Comparison of ENCODE assay signal across 26 cellular contexts in genomic region chr7:3569643-3570042, GRCh38.
"Had no signal": no experiment of that assay in that cellular context is flagged by ENCODE, and none has a peak within 500 bp of the region (broad histone marks: within the 10 kb centered on the region; RNA-seq: fewer than 3 reads in every experiment).

No MANE protein-coding gene starts in this region.

- H3K27ac Mint-ChIP-seq: activated B cell treated with CpG ODN at 0.5 μM for 24 hours; activated CD4-positive, alpha-beta T cell treated with anti-CD3 and anti-CD28 coated beads, Interleukin-2, amount 10 ng/mL, durations not matched to agents 24 days and 14 days; activated CD8-positive, alpha-beta memory T cell treated with anti-CD3 and anti-CD28 coated beads, Interleukin-2, amount 10 ng/mL, durations not matched to agents 7 days and 5 days; activated naive CD4-positive, alpha-beta T cell treated with anti-CD3 and anti-CD28 coated beads, Interleukin-2, amount 50 U/mL, for 24 hours; activated T-cell treated with anti-CD3 and anti-CD28 coated beads, Interleukin-2, amount 50 U/mL, for 24 hours; activated T-helper 1 cell treated with anti-CD3 and anti-CD28 coated beads, Interleukin-12 subunit alpha, Interleukin-12 subunit beta, Interleukin-2, Interleukin-4 antibody, amounts not matched to agents 30 ng/mL and 10 ng/mL and 1 ng/mL, durations not matched to agents 14 hours and 24 hours and 36 hours; T-cell had no signal

- FAIRE-seq: TTC549 had no signal

- H3K9me3 Mint-ChIP-seq: activated B cell treated with CpG ODN at 0.5 μM for 24 hours; activated CD4-positive, alpha-beta T cell treated with anti-CD3 and anti-CD28 coated beads, Interleukin-2, amount 10 ng/mL, durations not matched to agents 24 days and 14 days; activated naive CD4-positive, alpha-beta T cell treated with anti-CD3 and anti-CD28 coated beads, Interleukin-2, amount 50 U/mL, for 24 hours; activated T-cell treated with anti-CD3 and anti-CD28 coated beads, Interleukin-2, amount 50 U/mL, for 24 hours; activated T-helper 1 cell treated with anti-CD3 and anti-CD28 coated beads, Interleukin-12 subunit alpha, Interleukin-12 subunit beta, Interleukin-2, Interleukin-4 antibody, amounts not matched to agents 30 ng/mL and 10 ng/mL and 1 ng/mL, durations not matched to agents 14 hours and 24 hours and 36 hours; T-cell had no signal

- H3K27me3 Mint-ChIP-seq: activated CD4-positive, alpha-beta T cell treated with anti-CD3 and anti-CD28 coated beads, Interleukin-2, amount 10 ng/mL, durations not matched to agents 24 days and 14 days; activated CD8-positive, alpha-beta memory T cell treated with anti-CD3 and anti-CD28 coated beads, Interleukin-2, amount 10 ng/mL, durations not matched to agents 7 days and 5 days; activated naive CD4-positive, alpha-beta T cell treated with anti-CD3 and anti-CD28 coated beads, Interleukin-2, amount 50 U/mL, for 24 hours had no signal

- H3K36me3 Mint-ChIP-seq: activated CD8-positive, alpha-beta memory T cell treated with anti-CD3 and anti-CD28 coated beads, Interleukin-2, amount 10 ng/mL, durations not matched to agents 7 days and 5 days; activated naive CD4-positive, alpha-beta T cell treated with anti-CD3 and anti-CD28 coated beads, Interleukin-2, amount 50 U/mL, for 24 hours; T-cell had no signal

- H3K36me3 ChIP-seq: breast epithelium had no signal

- ATAC-seq: activated CD8-positive, alpha-beta memory T cell treated with anti-CD3 and anti-CD28 coated beads, Interleukin-2, amount 10 ng/mL, durations not matched to agents 7 days and 5 days; T-cell had no signal

- H3K4me1 ChIP-seq: breast epithelium had no signal

- H3K4me1 Mint-ChIP-seq: activated B cell treated with CpG ODN at 0.5 μM for 24 hours had no signal

- H3K4me3 ChIP-seq: breast epithelium had no signal

- H3K9me3 ChIP-seq: breast epithelium had no signal

- DNase-seq: activated B cell treated with CpG ODN at 0.5 μM for 24 hours; activated CD4-positive, alpha-beta T cell treated with anti-CD3 and anti-CD28 coated beads for 1 hour; activated CD4-positive, alpha-beta T cell treated with anti-CD3 and anti-CD28 coated beads, Interleukin-2, amount 10 ng/mL, durations not matched to agents 24 days and 14 days; activated CD4-positive, alpha-beta T cell treated with anti-CD3 and anti-CD28 coated beads, Interleukin-2, amount 50 U/mL, for 48 hours; activated CD8-positive, alpha-beta memory T cell treated with anti-CD3 and anti-CD28 coated beads, Interleukin-2, amount 10 ng/mL, durations not matched to agents 7 days and 5 days; activated effector memory CD4-positive, alpha-beta T cell treated with Interleukin-2 at 50 U/mL for 16 hours; activated naive CD4-positive, alpha-beta T cell; activated T-cell treated with anti-CD3 and anti-CD28 coated beads, Interleukin-2, amount 50 U/mL, for 24 hours; aorta; caudate nucleus; KG1; NCI-H1092; NCI-H1417 treated with DMSO at 0.1 percent for 48 hours; NCI-H187; NCI-H2081; NCI-H2171 treated with DMSO at 0.1 percent for 48 hours; NCI-H226; NCI-H526; SHP77 treated with DMSO at 0.1 percent for 48 hours; T-cell; T-helper 2 cell; T1000 had no signal

- H3K27ac ChIP-seq: breast epithelium had no signal

- H3K4me3 Mint-ChIP-seq: activated B cell treated with CpG ODN at 0.5 μM for 24 hours; activated CD4-positive, alpha-beta T cell treated with anti-CD3 and anti-CD28 coated beads, Interleukin-2, amount 10 ng/mL, durations not matched to agents 24 days and 14 days; activated CD8-positive, alpha-beta memory T cell treated with anti-CD3 and anti-CD28 coated beads, Interleukin-2, amount 10 ng/mL, durations not matched to agents 7 days and 5 days; activated naive CD4-positive, alpha-beta T cell treated with anti-CD3 and anti-CD28 coated beads, Interleukin-2, amount 50 U/mL, for 24 hours; activated T-cell treated with anti-CD3 and anti-CD28 coated beads, Interleukin-2, amount 50 U/mL, for 24 hours; activated T-helper 1 cell treated with anti-CD3 and anti-CD28 coated beads, Interleukin-12 subunit alpha, Interleukin-12 subunit beta, Interleukin-2, Interleukin-4 antibody, amounts not matched to agents 30 ng/mL and 10 ng/mL and 1 ng/mL, durations not matched to agents 14 hours and 24 hours and 36 hours; T-cell had no signal
